ENCODE assay signal across 7 cellular contexts in genomic region chr17:41648411-41649195, GRCh38. TPM values are rescaled to one million over a fixed set of nuclear protein-coding genes. Genes with fewer than 3 reads are reported as not detected.
DNase-seq lines count a peak whose midpoint lies in the region; FAIRE-seq and TF ChIP-seq lines count a peak whose summit lies in the region.

No MANE protein-coding gene starts in this region.

- DNase-seq in GM12892 (ENCODE audit: insufficient read length) (peak; percentile 90), RPMI8226 (peak; percentile 87), fibroblast of the aortic adventitia (ENCODE audit: low read depth) (peak; percentile 86)
- peak; percentile 74 for DNase-seq in activated T-helper 9 cell treated with anti-CD3 and anti-CD28 coated beads, Interleukin-2, amount 50 U/mL, for 16 hours (ENCODE audit: low read depth)
- DNase-seq in stimulated activated naive CD4-positive, alpha-beta T cell (lab: John Stamatoyannopoulos, UW): peak; percentile 64 to 91 (median 79)

- H3K4me1 Mint-ChIP-seq in nephron: peaks cover 30% of the 10 kb centered on the region

- peak overlapping the region; percentile 86 to 97 (median 92) for H3K27ac Mint-ChIP-seq in nephron

- peak overlapping the region; percentile 59 to 74 (median 73) for H3K4me3 Mint-ChIP-seq in nephron

- TF ChIP-seq CTCF in LNCAP (IDR thresholded peaks at IDR 0.05) (peak; percentile 97), fibroblast of the aortic adventitia (IDR thresholded peaks at IDR 0.05; ENCODE audit: insufficient read depth, low read length) (peak; percentile 95), nephron (IDR thresholded peaks at IDR 0.05; ENCODE audit: unreplicated experiment in 3 of 3) (peak; percentile 85 to 90 (median 85))

- H3K27me3 Mint-ChIP-seq in nephron (ENCODE audit: low read depth): peaks cover 4% of the 10 kb centered on the region

- peak; percentile 93 for FAIRE-seq in GM12892 (lab: Jason Lieb, UNC)

- H3K9me3 Mint-ChIP-seq in nephron: no peaks in the 10 kb centered on the region

- no peaks in the 10 kb centered on the region for H3K36me3 Mint-ChIP-seq in nephron (ENCODE audit: low read depth)

- TF ChIP-seq POLR2A in GM12892 (IDR thresholded peaks at IDR 0.05; ENCODE audit: low read depth, low read length): no peak

- H3K4me3 ChIP-seq in fibroblast of the aortic adventitia (ENCODE audit: low read depth, low read length): peak overlapping the region; percentile 50

RNA-seq across cellular contexts. Expression of gene KRT17, which starts 24.2 kb away (rescaled TPM):
- 9.7 TPM for polyA plus RNA-seq in GM12892 (2012; ENCODE audit: missing spikeins)
- 0.57 TPM in 1 of 2 replicates, not detected in the other for total RNA-seq in fibroblast of the aortic adventitia (ENCODE audit: low replicate concordance)

RNA-seq across cellular contexts. Expression of gene KRT16, which starts 36.0 kb away (rescaled TPM):
- not detected for polyA plus RNA-seq in GM12892 (2012; ENCODE audit: missing spikeins)
- 0.98 and 2.0 TPM in 2 replicates for total RNA-seq in fibroblast of the aortic adventitia (ENCODE audit: low replicate concordance)

RNA-seq across cellular contexts. Expression of gene EIF1, which starts 40.1 kb away (rescaled TPM):
- polyA plus RNA-seq in GM12892 (2012; ENCODE audit: missing spikeins): 660 TPM
- 99.7 and 102 TPM in 2 replicates for total RNA-seq in fibroblast of the aortic adventitia (ENCODE audit: low replicate concordance)

Comparison
In these comparisons a context has a peak if more than half of its experiments do, and no peak if none do; other contexts are left out.
1. Peak in every context shown above with its lines: DNase-seq and H3K4me3 ChIP-seq.